Comparison of ENCODE assay signal across 8 cellular contexts in genomic region chr19:36379510-36379819, GRCh38. TPM values are rescaled to one million over a fixed set of nuclear protein-coding genes. Genes with fewer than 3 reads are reported as not detected.
A peak's percentile ranks its signal among the peaks of the same experiment; 100 is the strongest.
DNase-seq lines count a peak whose midpoint lies in the region; ATAC-seq and TF ChIP-seq lines count a peak whose summit lies in the region.

No MANE protein-coding gene starts in this region.

- H3K4me3 ChIP-seq in adipocyte (ENCODE audit: low read length) (peak overlapping the region; percentile 99), left lung (peak overlapping the region; percentile 54 to 71), testis (peak overlapping the region; percentile 78 to 81)

- H3K27ac ChIP-seq in left lung, result peak overlapping the region in 1 of 2 donors; percentile 84
- H3K27ac ChIP-seq in testis, result peak overlapping the region; percentile 48 to 86

- no peaks in the 10 kb centered on the region for H3K27me3 Mint-ChIP-seq in activated CD4-positive, alpha-beta T cell treated with anti-CD3 and anti-CD28 coated beads, Interleukin-2, amount 10 ng/mL, durations not matched to agents 24 days and 14 days

- H3K27ac Mint-ChIP-seq in activated CD4-positive, alpha-beta T cell treated with anti-CD3 and anti-CD28 coated beads, Interleukin-2, amount 10 ng/mL, durations not matched to agents 24 days and 14 days, result peak overlapping the region; percentile 34

- peaks cover 6% of the 10 kb centered on the region for H3K9me3 Mint-ChIP-seq in activated CD4-positive, alpha-beta T cell treated with anti-CD3 and anti-CD28 coated beads, Interleukin-2, amount 10 ng/mL, durations not matched to agents 24 days and 14 days

- 31 to 52% methylated on average over 9 to 10 of the region's 10 CpGs for WGBS in testis, 2 donors

- peak overlapping the region; percentile 84 for H3K4me3 Mint-ChIP-seq in activated CD4-positive, alpha-beta T cell treated with anti-CD3 and anti-CD28 coated beads, Interleukin-2, amount 10 ng/mL, durations not matched to agents 24 days and 14 days

- TF ChIP-seq POLR2A in testis (IDR thresholded peaks at IDR 0.05), result no peak

- H3K27me3 ChIP-seq in adipocyte (replicated peaks; ENCODE audit: control insufficient read depth, insufficient read depth, low read length) (no peaks in the 10 kb centered on the region), left lung (no peaks in the 10 kb centered on the region), testis (no peaks in the 10 kb centered on the region)

- ATAC-seq in left lung, result no peak
- no peak for ATAC-seq in GM19328 (IDR thresholded peaks at IDR 0.05; ENCODE audit: unreplicated experiment)

- intact Hi-C loops in activated CD4-positive, alpha-beta T cell treated with anti-CD3 and anti-CD28 coated beads, Interleukin-2, amount 10 ng/mL, durations not matched to agents 24 days and 14 days (cut with micrococcal nuclease), result loop anchor here (1.0 to 5.0 kb wide), 9 partner anchors 39 to 698 kb away; partner anchors contain the start of genes ZFP82, ZNF146, ZNF260 and ZNF382
- intact Hi-C loops in left lung (cut with DNase I) (no loop called here), testis (cut with DNase I; ENCODE audit: low total_unique reads) (no loop called here)

- peaks cover 14% of the 10 kb centered on the region for H3K4me1 Mint-ChIP-seq in activated CD4-positive, alpha-beta T cell treated with anti-CD3 and anti-CD28 coated beads, Interleukin-2, amount 10 ng/mL, durations not matched to agents 24 days and 14 days

- peaks cover 12% of the 10 kb centered on the region for H3K4me1 ChIP-seq in adipocyte (ENCODE audit: control insufficient read depth, insufficient read depth, low read length)
- peaks cover 5 to 13% of the 10 kb centered on the region in 2 donors for H3K4me1 ChIP-seq in left lung
- H3K4me1 ChIP-seq in testis, result peaks cover 8% of the 10 kb centered on the region

- TF ChIP-seq CTCF in left lung (IDR thresholded peaks at IDR 0.05) (no peak), testis (IDR thresholded peaks at IDR 0.05) (no peak)

- no peaks in the 10 kb centered on the region for H3K9me3 ChIP-seq in adipocyte (ENCODE audit: control insufficient read depth, low read length)
- peaks cover 0 to 27% of the 10 kb centered on the region in 2 donors for H3K9me3 ChIP-seq in left lung
- H3K9me3 ChIP-seq in testis, result no peaks in the 10 kb centered on the region

- no peak for DNase-seq in activated CD4-positive, alpha-beta T cell treated with anti-CD3 and anti-CD28 coated beads, Interleukin-2, amount 10 ng/mL, durations not matched to agents 24 days and 14 days
- no peak for DNase-seq in activated CD4-positive, alpha-beta T cell treated with anti-CD3 and anti-CD28 coated beads, Interleukin-2, amount 50 U/mL, for 48 hours
- DNase-seq in adipocyte (ENCODE audit: low read depth), result no peak
- DNase-seq in left lung, result no peak
- no peak for DNase-seq in testis
- DNase-seq in EL, result no peak
- no peak for DNase-seq in DMS53 treated with DMSO at 0.1 percent for 48 hours (lab: John Stamatoyannopoulos, UW; ENCODE audit: unreplicated experiment)

- H3K36me3 ChIP-seq in adipocyte (ENCODE audit: control insufficient read depth, insufficient read depth, low read length, severe bottlenecking) (no peaks in the 10 kb centered on the region), left lung (no peaks in the 10 kb centered on the region), testis (ENCODE audit: low read depth, missing control alignments) (no peaks in the 10 kb centered on the region)

- H3K36me3 Mint-ChIP-seq in activated CD4-positive, alpha-beta T cell treated with anti-CD3 and anti-CD28 coated beads, Interleukin-2, amount 10 ng/mL, durations not matched to agents 24 days and 14 days (ENCODE audit: low read depth), result peaks cover 9% of the 10 kb centered on the region

- H3K9ac ChIP-seq in adipocyte (ENCODE audit: low read length), result peak overlapping the region; percentile 91

RNA-seq across cellular contexts. Expression of gene ZFP14, which starts 0.5 kb away (rescaled TPM):
- 2.2 and 3.2 TPM in 2 replicates for total RNA-seq in activated CD4-positive, alpha-beta T cell treated with anti-CD3 and anti-CD28 coated beads, Interleukin-2, amount 10 ng/mL, durations not matched to agents 24 days and 14 days
- total RNA-seq in left lung, result 1 to 10 TPM; 3.8 to 4.5 TPM
- 1 to 10 TPM; 3.5 to 5.1 TPM for total RNA-seq in testis
- polyA plus RNA-seq in testis (ENCODE audit: insufficient read depth, low read depth, low replicate concordance), result 1.1 TPM

RNA-seq across cellular contexts. Expression of gene ZFP82, which starts 39.0 kb away (rescaled TPM):
- 4.4 and 4.8 TPM in 2 replicates for total RNA-seq in activated CD4-positive, alpha-beta T cell treated with anti-CD3 and anti-CD28 coated beads, Interleukin-2, amount 10 ng/mL, durations not matched to agents 24 days and 14 days
- total RNA-seq in left lung, result 1 to 10 TPM; 4.2 to 4.6 TPM
- total RNA-seq in testis, result 1 to 10 TPM; 6.8 to 8.3 TPM
- polyA plus RNA-seq in testis (ENCODE audit: insufficient read depth, low read depth, low replicate concordance), result 6.5 TPM
